In genomic region chr17:30736371-30736770, GRCh38 we compare ENCODE assay signal across 7 cellular contexts.
DNase-seq lines count a peak whose midpoint lies in the region; ATAC-seq and TF ChIP-seq lines count a peak whose summit lies in the region.
"Not testable (repeated sequence)": the region's sequence is repeated elsewhere in the genome, so short reads cannot be mapped to it uniquely, and the experiment has no call there.

No MANE protein-coding gene starts in this region.

- H3K4me2 ChIP-seq in DND-41 (ENCODE audit: insufficient read depth, low read length) = not testable (repeated sequence)

- H3K27me3 ChIP-seq in DND-41 (ENCODE audit: insufficient read depth, low read length, poor library complexity); WERI-Rb-1 (ENCODE audit: insufficient read depth, low read depth, severe bottlenecking); sigmoid colon: not testable (repeated sequence)

- intact Hi-C loops in sigmoid colon (cut with DNase I) = not testable (repeated sequence)

- H3K27me3 Mint-ChIP-seq in chondrocyte (ENCODE audit: low read depth) = not testable (repeated sequence)

- not testable (repeated sequence) for H3K4me3 ChIP-seq in DND-41 (ENCODE audit: low read depth in 1 of 2, low read length in 2 of 2); WERI-Rb-1 (ENCODE audit: low read depth, low read length); sigmoid colon

- not testable (repeated sequence) for TF ChIP-seq CTCF in DND-41 (IDR thresholded peaks at IDR 0.05; ENCODE audit: borderline replicate concordance, extremely low read depth, low read length, poor library complexity, severe bottlenecking); WERI-Rb-1 (IDR thresholded peaks at IDR 0.05; ENCODE audit: low read depth, low read length); chondrocyte (IDR thresholded peaks at IDR 0.05); sigmoid colon (IDR thresholded peaks at IDR 0.05)

- peaks cover 26% of the 10 kb centered on the region; the same call in 1 of the 2 replicates for H4K20me1 ChIP-seq in DND-41 (ENCODE audit: insufficient read depth, low read length)

- WGBS in sigmoid colon, 2 donors = 96 to 98% methylated on average over 18 of the region's 18 CpGs

- peak; percentile 2 for DNase-seq in DND-41
- peak; percentile 0 for DNase-seq in WERI-Rb-1
- DNase-seq in activated CD8-positive, alpha-beta memory T cell treated with anti-CD3 and anti-CD28 coated beads, Interleukin-2, amount 50 U/mL, for 48 hours = peak; percentile 41
- peak; percentile 5 for DNase-seq in chondrocyte (ENCODE audit: low spot score)
- DNase-seq in islet precursor cell = peak; percentile 26
- DNase-seq in mesenteric fat pad (ENCODE audit: low spot score) = peak; percentile 41
- DNase-seq in sigmoid colon = peak; percentile 22

- not testable (repeated sequence) for H2AFZ ChIP-seq in DND-41 (ENCODE audit: low read depth, low read length)

- not testable (repeated sequence) for H3K27ac ChIP-seq in DND-41 (ENCODE audit: low read length); sigmoid colon
- peak overlapping the region; percentile 57 for H3K27ac ChIP-seq in WERI-Rb-1

- H3K9me3 ChIP-seq in DND-41 (ENCODE audit: insufficient read depth, low read length, severe bottlenecking); WERI-Rb-1 (ENCODE audit: severe bottlenecking); sigmoid colon: not testable (repeated sequence)

- TF ChIP-seq EP300 in sigmoid colon (IDR thresholded peaks at IDR 0.05) = not testable (repeated sequence)

- peaks cover 88% of the 10 kb centered on the region for H3K79me2 ChIP-seq in DND-41 (ENCODE audit: insufficient read depth, low read length)

- H3K36me3 ChIP-seq in DND-41 (ENCODE audit: insufficient read depth, low read length) (peaks cover 39% of the 10 kb centered on the region), WERI-Rb-1 (peaks cover 16% of the 10 kb centered on the region)
- H3K36me3 ChIP-seq in sigmoid colon = not testable (repeated sequence)

- H3K4me1 ChIP-seq in DND-41 (ENCODE audit: insufficient read depth, low read length) = peaks cover 19% of the 10 kb centered on the region
- peaks cover 0 to 18% (median 17%) of the 10 kb centered on the region in 4 donors for H3K4me1 ChIP-seq in sigmoid colon

- H3K36me3 Mint-ChIP-seq in chondrocyte (ENCODE audit: low read depth) = not testable (repeated sequence)

- not testable (repeated sequence) for H3K27ac Mint-ChIP-seq in chondrocyte (ENCODE audit: unreplicated experiment)

- not testable (repeated sequence) for ATAC-seq in DND-41 (ENCODE audit: insufficient read depth, low read depth)

- H3K9ac ChIP-seq in DND-41 (ENCODE audit: low read depth, low read length) = not testable (repeated sequence)

- not testable (repeated sequence) for H3K4me3 Mint-ChIP-seq in chondrocyte (ENCODE audit: unreplicated experiment)

- H3K4me1 Mint-ChIP-seq in chondrocyte (ENCODE audit: low read depth) = peaks cover 26% of the 10 kb centered on the region

- TF ChIP-seq POLR2A in sigmoid colon (IDR thresholded peaks at IDR 0.05) = not testable (repeated sequence)

- H3K9me3 Mint-ChIP-seq in chondrocyte (ENCODE audit: low read depth) = not testable (repeated sequence)
